ENCODE assay signal across 1 cellular context in the genomic region with DNA sequence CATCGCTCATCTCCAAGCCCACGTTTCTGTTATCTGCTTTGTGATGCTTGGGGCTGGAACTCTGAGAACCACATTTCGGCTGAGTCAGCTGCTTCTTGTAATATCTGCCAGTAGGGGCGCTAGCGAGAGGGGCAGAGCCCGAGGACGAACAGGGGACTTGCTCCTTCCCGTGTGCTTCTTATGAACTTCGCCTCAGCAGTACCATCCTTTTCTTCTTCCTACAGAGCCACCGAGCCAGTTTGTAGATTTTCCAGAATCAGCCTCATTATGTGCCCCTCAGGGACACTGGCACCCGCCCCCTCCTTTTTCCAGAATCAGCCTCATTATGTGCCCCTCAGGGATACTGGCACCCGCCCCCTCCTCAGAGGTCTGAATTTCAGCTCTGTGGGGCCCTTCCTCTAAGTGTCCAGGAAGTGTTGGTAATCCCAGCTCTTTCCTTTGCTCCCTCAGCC.
TF ChIP-seq lines count a peak whose summit lies in the region.

No MANE protein-coding gene starts in this region.

TF ChIP-seq in HCT116, 20 proteins besides CTCF, POLR2A, EP300 and RAD21 (continued from another document):
- no peak for TF ChIP-seq JUND (IDR thresholded peaks at IDR 0.05)
- TF ChIP-seq FOSL1 (IDR thresholded peaks at IDR 0.05; ENCODE audit: low read depth), result no peak
- no peak for TF ChIP-seq ZFX (IDR thresholded peaks at IDR 0.05)
TF ChIP-seq in HCT116: peak in this region for 2.
